8 cellular contexts compared by ENCODE assay signal in genomic region chr6:33453361-33454008, GRCh38. TPM values are rescaled to one million over a fixed set of nuclear protein-coding genes. Genes with fewer than 3 reads are reported as not detected.
DNase-seq lines count a peak whose midpoint lies in the region; ATAC-seq, FAIRE-seq and TF ChIP-seq lines count a peak whose summit lies in the region.

No MANE protein-coding gene starts in this region.

- dilution Hi-C loops in keratinocyte (cut with MboI; ENCODE audit: extremely low pct_ligation_motif_present, low sequenced_read_pairs): no loop called here

- H3K4me1 ChIP-seq in keratinocyte (ENCODE audit: control insufficient read depth, extremely low read depth, insufficient read depth, low read length): peaks cover 5% of the 10 kb centered on the region
- peaks cover 0 to 15% of the 10 kb centered on the region in 2 donors for H3K4me1 ChIP-seq in thyroid gland

- FAIRE-seq in keratinocyte (lab: Jason Lieb, UNC): no peak

- peak overlapping the region; percentile 81 for H3K4me2 ChIP-seq in keratinocyte (ENCODE audit: control insufficient read depth, extremely low read depth, insufficient read depth, low read depth, low read length)

- no peaks in the 10 kb centered on the region for H4K20me1 ChIP-seq in keratinocyte (ENCODE audit: control insufficient read depth, extremely low read depth, insufficient read depth, low read length)

- peak overlapping the region; percentile 84 for H3K9ac ChIP-seq in keratinocyte (ENCODE audit: control insufficient read depth, extremely low read depth, insufficient read depth, low read length)

- intact Hi-C loops in thyroid gland (cut with DNase I): no loop called here

- H3K79me2 ChIP-seq in keratinocyte (ENCODE audit: control insufficient read depth, insufficient read depth, low read length): peaks cover 18% of the 10 kb centered on the region

- H3K9me3 ChIP-seq in keratinocyte (ENCODE audit: control insufficient read depth, low read depth, low read length) (no peaks in the 10 kb centered on the region), thyroid gland (no peaks in the 10 kb centered on the region)

- TF ChIP-seq POLR2A in thyroid gland (IDR thresholded peaks at IDR 0.05): no peak

- H3K9me3 Mint-ChIP-seq in activated naive CD4-positive, alpha-beta T cell treated with anti-CD3 and anti-CD28 coated beads, Interleukin-2, amount 10 ng/mL, durations not matched to agents 7 days and 5 days: no peaks in the 10 kb centered on the region
- no peaks in the 10 kb centered on the region for H3K9me3 Mint-ChIP-seq in activated naive CD8-positive, alpha-beta T cell (ENCODE audit: low read depth)

- CTCF ChIA-PET in activated naive CD4-positive, alpha-beta T cell treated with anti-CD3 and anti-CD28 coated beads, Interleukin-2, amount 10 ng/mL, durations not matched to agents 7 days and 5 days (lab: Charles Lee): interaction anchor here (1.5 to 1.8 kb wide), 2 partner anchors 23 to 126 kb away, joined by 5 to 9 read pairs; partner anchors contain the start of gene BAK1

- peak overlapping the region; percentile 96 for H3K4me3 Mint-ChIP-seq in activated naive CD4-positive, alpha-beta T cell treated with anti-CD3 and anti-CD28 coated beads, Interleukin-2, amount 10 ng/mL, durations not matched to agents 7 days and 5 days
- H3K4me3 Mint-ChIP-seq in activated naive CD8-positive, alpha-beta T cell: peak overlapping the region; percentile 95

- H3K4me3 ChIP-seq in keratinocyte (ENCODE audit: control insufficient read depth in 2 of 3, extremely low read depth in 1 of 3, insufficient read depth in 2 of 3, low read depth in 1 of 3, low read length in 3 of 3) (peak overlapping the region; percentile 67 to 93 (median 91)), thyroid gland (replicated peaks in 1 of 3) (peak overlapping the region; percentile 21 to 74 (median 70))

- peak overlapping the region; percentile 91 for H3K27ac Mint-ChIP-seq in activated naive CD4-positive, alpha-beta T cell treated with anti-CD3 and anti-CD28 coated beads, Interleukin-2, amount 10 ng/mL, durations not matched to agents 7 days and 5 days
- H3K27ac Mint-ChIP-seq in activated naive CD8-positive, alpha-beta T cell: peak overlapping the region; percentile 81

- no peaks in the 10 kb centered on the region for H3K27me3 ChIP-seq in keratinocyte (ENCODE audit: control insufficient read depth, extremely low read depth, insufficient read depth, low read length)
- H3K27me3 ChIP-seq in thyroid gland: no peaks in the 10 kb centered on the region

- WGBS in thyroid gland, 2 donors: 7 to 10% methylated on average over 12 of the region's 12 CpGs

- H3K4me1 Mint-ChIP-seq in activated naive CD4-positive, alpha-beta T cell treated with anti-CD3 and anti-CD28 coated beads, Interleukin-2, amount 10 ng/mL, durations not matched to agents 7 days and 5 days: peaks cover 33% of the 10 kb centered on the region
- H3K4me1 Mint-ChIP-seq in activated naive CD8-positive, alpha-beta T cell (ENCODE audit: low read depth): peaks cover 29% of the 10 kb centered on the region

- peaks cover 31% of the 10 kb centered on the region for H3K36me3 Mint-ChIP-seq in activated naive CD4-positive, alpha-beta T cell treated with anti-CD3 and anti-CD28 coated beads, Interleukin-2, amount 10 ng/mL, durations not matched to agents 7 days and 5 days
- peaks cover 10% of the 10 kb centered on the region for H3K36me3 Mint-ChIP-seq in activated naive CD8-positive, alpha-beta T cell

- TF ChIP-seq CTCF in keratinocyte (optimal IDR thresholded peaks at IDR 0.05 in 1 of 3, IDR thresholded peaks at IDR 0.05 in 1 of 3, conservative IDR thresholded peaks at IDR 0.05 in 1 of 3; ENCODE audit: extremely low read depth in 1 of 3, insufficient read depth in 2 of 3, low read length in 3 of 3) (no peak), thyroid gland (IDR thresholded peaks at IDR 0.05) (no peak)

- no peak overlapping the region for H2AFZ ChIP-seq in keratinocyte (ENCODE audit: control insufficient read depth, low read length)

- ATAC-seq in GM21619 (IDR thresholded peaks at IDR 0.05; ENCODE audit: unreplicated experiment): no peak
- ATAC-seq in HG03565 (IDR thresholded peaks at IDR 0.05; ENCODE audit: unreplicated experiment): no peak

- DNase-seq in activated naive CD4-positive, alpha-beta T cell treated with anti-CD3 and anti-CD28 coated beads, Interleukin-2, amount 10 ng/mL, durations not matched to agents 7 days and 5 days: peak; percentile 24
- no peak for DNase-seq in activated naive CD4-positive, alpha-beta T cell (lab: John Stamatoyannopoulos, UW)
- DNase-seq in keratinocyte (ENCODE audit: low read depth, low spot score): no peak
- no peak for DNase-seq in thyroid gland
- DNase-seq in NCI-H446 (lab: John Stamatoyannopoulos, UW): no peak

- no peaks in the 10 kb centered on the region for H3K27me3 Mint-ChIP-seq in activated naive CD4-positive, alpha-beta T cell treated with anti-CD3 and anti-CD28 coated beads, Interleukin-2, amount 10 ng/mL, durations not matched to agents 7 days and 5 days
- no peaks in the 10 kb centered on the region for H3K27me3 Mint-ChIP-seq in activated naive CD8-positive, alpha-beta T cell

- H3K36me3 ChIP-seq in keratinocyte (ENCODE audit: control insufficient read depth in 2 of 2, extremely low read depth in 1 of 2, insufficient read depth in 2 of 2, low read length in 2 of 2) (peaks cover 6 to 10% of the 10 kb centered on the region in 2 experiments), thyroid gland (peaks cover 0 to 8% of the 10 kb centered on the region in 2 donors)

- H3K27ac ChIP-seq in keratinocyte (ENCODE audit: control insufficient read depth, insufficient read depth, low read length) (peak overlapping the region; percentile 68), thyroid gland (peak overlapping the region in 2 of 3 donors; percentile 37 to 57)

- H3K9me1 ChIP-seq in keratinocyte (ENCODE audit: control insufficient read depth, extremely low read depth, insufficient read depth, low read length): peaks cover 2% of the 10 kb centered on the region

RNA-seq across cellular contexts. Expression of gene ZBTB9, which starts 0.9 kb away (rescaled TPM):
- 6.8 to 9.9 TPM (median 7.8 TPM) in 3 replicates for polyA plus RNA-seq in keratinocyte
- polyA plus RNA-seq in keratinocyte (2011; ENCODE audit: low read depth): 2.8 TPM
- 5.9 and 7.1 TPM in 2 replicates for polyA plus RNA-seq in keratinocyte (2011; cell fraction: cytosol; rRNA removed)
- 12.3 and 13.0 TPM in 2 replicates for polyA plus RNA-seq in keratinocyte (2011; cell fraction: nucleus; rRNA removed)
- 6.9 and 10.7 TPM in 2 replicates for polyA plus RNA-seq in keratinocyte (2012; ENCODE audit: low replicate concordance)
- polyA minus RNA-seq in keratinocyte: 8.9 to 15.2 TPM (median 10.3 TPM) in 3 replicates
- 5.6 TPM for polyA minus RNA-seq in keratinocyte (2011; cell fraction: cytosol; rRNA and poly(A)+ RNA removed)
- polyA minus RNA-seq in keratinocyte (2011; cell fraction: nucleus; rRNA and poly(A)+ RNA removed): 8.2 and 12.2 TPM in 2 replicates
- 1 to 10 TPM; 4.1 to 5.9 (median 4.6) TPM for total RNA-seq in thyroid gland

RNA-seq across cellular contexts. Expression of gene SYNGAP1, which starts 33.6 kb away (rescaled TPM):
- 2.1 to 2.9 TPM (median 2.8 TPM) in 3 replicates for polyA plus RNA-seq in keratinocyte
- polyA plus RNA-seq in keratinocyte (2011; ENCODE audit: low read depth): 1.1 TPM
- polyA plus RNA-seq in keratinocyte (2011; cell fraction: cytosol; rRNA removed): 1.2 and 1.9 TPM in 2 replicates
- polyA plus RNA-seq in keratinocyte (2011; cell fraction: nucleus; rRNA removed): 18.2 and 25.5 TPM in 2 replicates
- 3.4 and 10.9 TPM in 2 replicates for polyA plus RNA-seq in keratinocyte (2012; ENCODE audit: low replicate concordance)
- polyA minus RNA-seq in keratinocyte: 4.1 to 5.7 TPM (median 5.4 TPM) in 3 replicates
- polyA minus RNA-seq in keratinocyte (2011; cell fraction: cytosol; rRNA and poly(A)+ RNA removed): 0.96 TPM
- 4.3 and 10.1 TPM in 2 replicates for polyA minus RNA-seq in keratinocyte (2011; cell fraction: nucleus; rRNA and poly(A)+ RNA removed)
- total RNA-seq in thyroid gland: 10 to 100 TPM in 3 of 4 donors, 1 to 10 TPM in 1; 10.0 to 15.3 (median 12.2) TPM

RNA-seq across cellular contexts. Expression of gene CUTA, which starts 35.6 kb away (rescaled TPM):
- 119 to 246 TPM (median 178 TPM) in 3 replicates for polyA plus RNA-seq in keratinocyte
- polyA plus RNA-seq in keratinocyte (2011; ENCODE audit: low read depth): 13.0 TPM
- 222 and 276 TPM in 2 replicates for polyA plus RNA-seq in keratinocyte (2011; cell fraction: cytosol; rRNA removed)
- polyA plus RNA-seq in keratinocyte (2011; cell fraction: nucleus; rRNA removed): 188 and 225 TPM in 2 replicates
- 238 and 287 TPM in 2 replicates for polyA plus RNA-seq in keratinocyte (2012; ENCODE audit: low replicate concordance)
- 116 to 126 TPM (median 120 TPM) in 3 replicates for polyA minus RNA-seq in keratinocyte
- polyA minus RNA-seq in keratinocyte (2011; cell fraction: cytosol; rRNA and poly(A)+ RNA removed): 145 TPM
- polyA minus RNA-seq in keratinocyte (2011; cell fraction: nucleus; rRNA and poly(A)+ RNA removed): 53.3 and 55.0 TPM in 2 replicates
- 100 to 1,000 TPM; 165 to 296 (median 257) TPM for total RNA-seq in thyroid gland

RNA-seq across cellular contexts. Expression of gene PHF1, which starts 42.7 kb away (rescaled TPM):
- polyA plus RNA-seq in keratinocyte: 15.2 to 17.1 TPM (median 15.8 TPM) in 3 replicates
- polyA plus RNA-seq in keratinocyte (2011; ENCODE audit: low read depth): 7.6 TPM
- 9.1 and 12.6 TPM in 2 replicates for polyA plus RNA-seq in keratinocyte (2011; cell fraction: cytosol; rRNA removed)
- 50.2 and 55.7 TPM in 2 replicates for polyA plus RNA-seq in keratinocyte (2011; cell fraction: nucleus; rRNA removed)
- polyA plus RNA-seq in keratinocyte (2012; ENCODE audit: low replicate concordance): 12.6 and 24.1 TPM in 2 replicates
- polyA minus RNA-seq in keratinocyte: 7.9 to 14.9 TPM (median 11.1 TPM) in 3 replicates
- 9.2 TPM for polyA minus RNA-seq in keratinocyte (2011; cell fraction: cytosol; rRNA and poly(A)+ RNA removed)
- polyA minus RNA-seq in keratinocyte (2011; cell fraction: nucleus; rRNA and poly(A)+ RNA removed): 5.5 and 10.0 TPM in 2 replicates
- 100 to 1,000 TPM in 1 of 4 donors, 10 to 100 TPM in 3; 75.3 to 109 (median 88.5) TPM for total RNA-seq in thyroid gland
